In the genomic region with DNA sequence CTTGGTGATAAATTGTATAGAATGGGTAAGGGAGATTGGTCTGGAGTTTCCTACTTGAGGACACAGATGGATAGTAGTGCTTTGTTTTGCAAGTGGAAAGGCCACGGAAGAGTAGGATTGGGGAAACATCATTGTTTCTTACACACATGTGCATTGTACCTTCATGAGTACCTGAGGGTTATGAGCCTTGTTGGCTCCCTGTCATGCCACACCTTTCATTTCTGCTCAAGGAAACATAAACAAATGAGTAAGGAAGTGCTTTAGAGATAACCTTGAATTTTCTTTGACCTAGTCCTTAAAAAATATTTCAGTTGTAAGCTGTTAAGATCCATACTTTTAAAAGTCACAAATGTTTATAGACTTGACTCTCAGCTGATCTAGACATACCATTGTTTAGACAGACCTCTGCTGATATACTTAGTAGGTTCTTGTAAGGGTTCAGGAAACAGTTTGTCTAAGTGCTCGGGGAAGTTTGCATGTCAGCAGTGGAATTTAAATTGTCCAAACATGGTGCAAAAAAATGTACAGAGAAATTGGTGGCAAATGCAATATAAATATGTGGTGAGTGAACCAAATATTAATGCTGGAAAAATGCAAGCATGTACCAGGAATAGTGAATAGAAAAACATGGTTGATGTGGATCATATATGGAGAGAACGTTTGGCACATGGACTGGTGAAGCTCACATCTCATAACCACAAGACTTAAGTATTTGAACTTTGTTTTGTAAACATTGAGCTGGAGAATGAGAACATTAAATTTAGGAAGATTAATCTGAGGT, we compare ENCODE assay signal across 19 cellular contexts. TPM values are rescaled to one million over a fixed set of nuclear protein-coding genes. Genes with fewer than 3 reads are reported as not detected.
DNase-seq lines count a peak whose midpoint lies in the region; ATAC-seq and TF ChIP-seq lines count a peak whose summit lies in the region.
"Had no signal": no experiment of that assay in that cellular context is flagged by ENCODE, and none has a peak within 500 bp of the region (broad histone marks: within the 10 kb centered on the region; RNA-seq: fewer than 3 reads in every experiment).

No MANE protein-coding gene starts in this region.

- H3K4me1 Mint-ChIP-seq in endodermal cell: peaks cover 11% of the 10 kb centered on the region
- H3K4me1 Mint-ChIP-seq: CD4-positive, CD25-positive, alpha-beta regulatory T cell had no signal

- 91 to 100% methylated on average over 2 of the region's 3 CpGs for WGBS in endodermal cell (ENCODE audit: insufficient coverage in 1 of 2, insufficient read length in 1 of 2), 2 experiments

- intact Hi-C loops in mucosa of descending colon (cut with DNase I, micrococcal nuclease): no loop called here

- H3K27me3 ChIP-seq in AG04450 (ENCODE audit: control insufficient read depth, insufficient read depth, low read length) (no peaks in the 10 kb centered on the region), endodermal cell (ENCODE audit: control insufficient read depth, insufficient read depth, low read length, poor library complexity, severe bottlenecking) (no peaks in the 10 kb centered on the region)

- CTCF ChIA-PET in AG04450 (lab: Charles Lee): interaction anchor here (0.9 kb wide), 1 partner anchor 80 kb away, joined by 4 read pairs; no protein-coding TSS in a partner anchor

- H3K9ac ChIP-seq in endodermal cell (ENCODE audit: extremely low read depth, low read length, poor library complexity, severe bottlenecking): no peak overlapping the region
- H3K9ac ChIP-seq: KMS-11 had no signal

- H3K27ac ChIP-seq in AG04450 (ENCODE audit: low read depth, low read length): no peak overlapping the region
- H3K27ac ChIP-seq in endodermal cell (ENCODE audit: low read depth, low read length): no peak overlapping the region
- H3K27ac ChIP-seq: KMS-11 had no signal

- no peaks in the 10 kb centered on the region for H3K36me3 Mint-ChIP-seq in endodermal cell (ENCODE audit: low read depth)
- H3K36me3 Mint-ChIP-seq: CD4-positive, CD25-positive, alpha-beta regulatory T cell had no signal

- H3K36me3 ChIP-seq in mucosa of descending colon (ENCODE audit: low read depth): no peaks in the 10 kb centered on the region
- no peaks in the 10 kb centered on the region for H3K36me3 ChIP-seq in endodermal cell (ENCODE audit: control insufficient read depth, insufficient read depth, low read length)

- H3K9me3 ChIP-seq in AG04450 (ENCODE audit: control insufficient read depth, insufficient read depth, low read length) (no peaks in the 10 kb centered on the region), mucosa of descending colon (no peaks in the 10 kb centered on the region), endodermal cell (ENCODE audit: control insufficient read depth, low read length) (no peaks in the 10 kb centered on the region)
- H3K9me3 ChIP-seq: Caco-2 had no signal

- ATAC-seq in mucosa of descending colon (peak; percentile 75), GM18502 (IDR thresholded peaks at IDR 0.05; ENCODE audit: poor library complexity, unreplicated experiment) (no peak)
- ATAC-seq: HCT116, Right ventricle myocardium inferior had no signal

- H3K27ac Mint-ChIP-seq in endodermal cell: no peak overlapping the region
- H3K27ac Mint-ChIP-seq: CD4-positive, CD25-positive, alpha-beta regulatory T cell had no signal

- no peak overlapping the region for H3K4me3 Mint-ChIP-seq in endodermal cell
- H3K4me3 Mint-ChIP-seq: CD4-positive, CD25-positive, alpha-beta regulatory T cell had no signal

- no peak overlapping the region for H3K4me3 ChIP-seq in AG04450 (ENCODE audit: low read depth, low read length)
- no peak overlapping the region for H3K4me3 ChIP-seq in epithelial cell of esophagus (ENCODE audit: low read length)
- no peak overlapping the region for H3K4me3 ChIP-seq in mucosa of descending colon
- H3K4me3 ChIP-seq in endodermal cell (ENCODE audit: low read length): no peak overlapping the region

- TF ChIP-seq CTCF in AG04450 (IDR thresholded peaks at IDR 0.05; ENCODE audit: low read depth, low read length): no peak
- no peak for TF ChIP-seq CTCF in epithelial cell of esophagus (IDR thresholded peaks at IDR 0.05; ENCODE audit: insufficient read depth, low read depth, low read length, missing control alignments)
- TF ChIP-seq CTCF in mucosa of descending colon (IDR thresholded peaks at IDR 0.05): no peak
- TF ChIP-seq CTCF in endodermal cell (conservative IDR thresholded peaks at IDR 0.05): no peak

- no peaks in the 10 kb centered on the region for H3K9me3 Mint-ChIP-seq in endodermal cell

- POLR2A ChIA-PET in AG04450 (lab: Yijun Ruan, JAX): no interaction called here

- H3K4me1 ChIP-seq in mucosa of descending colon (ENCODE audit: low read depth) (peaks cover 4% of the 10 kb centered on the region), endodermal cell (ENCODE audit: control insufficient read depth, insufficient read depth, low read length) (no peaks in the 10 kb centered on the region)

- H3K27me3 Mint-ChIP-seq in endodermal cell (ENCODE audit: insufficient read depth): no peaks in the 10 kb centered on the region
- H3K27me3 Mint-ChIP-seq: CD4-positive, CD25-positive, alpha-beta regulatory T cell had no signal

- peak; percentile 61 for DNase-seq in AG04450 (ENCODE audit: low read depth, low spot score)
- peak; percentile 55 for DNase-seq in H4 (ENCODE audit: low spot score)
- peak; percentile 16 for DNase-seq in epithelial cell of esophagus (ENCODE audit: low read depth)
- peak in 1 of 3 donors; percentile 19 for DNase-seq in mucosa of descending colon
- DNase-seq in NCI-H146 (lab: John Stamatoyannopoulos, UW): no peak
- no peak for DNase-seq in endodermal cell
- DNase-seq: Caco-2; CD4-positive, CD25-positive, alpha-beta regulatory T cell; DMS 273 treated with DMSO at 0.1 percent for 48 hours; GOT3; NCI-H1105; NCI-H2081 treated with DMSO at 0.1 percent for 48 hours; NCI-H2171 treated with DMSO at 0.1 percent for 48 hours; NCI-H446 had no signal

RNA-seq across cellular contexts. Expression of gene GAS2, which starts 40.9 kb away (rescaled TPM):
- 0.32 and 0.67 TPM in 2 replicates for polyA plus RNA-seq in AG04450 (2011; rRNA removed)
- 0.37 and 0.70 TPM in 2 replicates for polyA minus RNA-seq in AG04450 (2011; rRNA and poly(A)+ RNA removed)
- 4.4 and 7.6 TPM in 2 replicates for total RNA-seq in H4 (2014; rRNA removed; shearing (Covaris generic))
- 1 to 10 TPM; 2.0 to 2.8 (median 2.5) TPM for total RNA-seq in mucosa of descending colon
- 1 to 10 TPM; 3.0 to 4.1 TPM for total RNA-seq in endodermal cell
- polyA plus RNA-seq in endodermal cell (2013, experiment 1 of 2): 5.6 TPM
- 4.8 TPM for polyA plus RNA-seq in endodermal cell (2013, experiment 2 of 2)
- total RNA-seq: G401 had no signal

Comparison
In these comparisons a context has a peak if more than half of its experiments do, and no peak if none do; other contexts are left out.
1. DNase-seq: peak in AG04450 (single experiment), H4 (single experiment) and epithelial cell of esophagus (single experiment); none in NCI-H146 (single experiment) and endodermal cell (single experiment).